ENCODE assay signal across 1 cellular context in the genomic region with DNA sequence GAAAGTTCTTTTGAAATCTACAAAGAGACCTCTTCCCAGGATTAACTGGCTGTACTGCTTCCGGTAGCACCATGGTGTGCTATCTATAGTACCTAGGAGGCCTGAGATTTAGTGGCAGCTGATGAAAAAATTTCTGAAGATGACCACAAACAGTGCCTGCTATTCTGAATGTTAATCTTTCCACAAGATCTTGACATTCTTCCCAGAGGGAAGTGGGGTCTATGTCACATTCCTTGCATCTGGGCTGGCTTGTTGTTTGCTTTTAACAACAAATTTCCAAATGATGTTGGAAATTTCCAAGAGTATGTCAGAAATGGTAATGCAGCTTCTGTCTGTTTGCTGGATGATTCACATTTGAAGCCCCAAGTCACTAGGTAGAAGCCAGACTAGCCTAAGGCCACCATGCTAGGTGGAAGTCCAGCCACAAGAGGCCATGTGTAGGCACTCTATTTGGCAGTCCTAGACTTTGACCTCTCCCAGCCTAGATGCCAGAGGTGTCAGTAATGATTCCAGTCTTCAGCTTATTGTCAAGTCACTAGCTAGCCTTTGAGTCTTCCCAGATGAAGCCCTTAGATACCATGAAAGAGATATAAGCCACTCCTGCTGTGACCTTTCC.
TF ChIP-seq lines count a peak whose summit lies in the region.

No MANE protein-coding gene starts in this region.

TF ChIP-seq in K562, 482 proteins besides CTCF, POLR2A, EP300 and RAD21:
- TF ChIP-seq, protein P1, sequence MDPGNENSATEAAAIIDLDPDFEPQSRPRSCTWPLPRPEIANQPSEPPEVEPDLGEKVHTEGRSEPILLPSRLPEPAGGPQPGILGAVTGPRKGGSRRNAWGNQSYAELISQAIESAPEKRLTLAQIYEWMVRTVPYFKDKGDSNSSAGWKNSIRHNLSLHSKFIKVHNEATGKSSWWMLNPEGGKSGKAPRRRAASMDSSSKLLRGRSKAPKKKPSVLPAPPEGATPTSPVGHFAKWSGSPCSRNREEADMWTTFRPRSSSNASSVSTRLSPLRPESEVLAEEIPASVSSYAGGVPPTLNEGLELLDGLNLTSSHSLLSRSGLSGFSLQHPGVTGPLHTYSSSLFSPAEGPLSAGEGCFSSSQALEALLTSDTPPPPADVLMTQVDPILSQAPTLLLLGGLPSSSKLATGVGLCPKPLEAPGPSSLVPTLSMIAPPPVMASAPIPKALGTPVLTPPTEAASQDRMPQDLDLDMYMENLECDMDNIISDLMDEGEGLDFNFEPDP (CRISPR knock-in tag; IDR thresholded peaks at IDR 0.05): no peak
- no peak for TF ChIP-seq MAFG (tag; conservative IDR thresholded peaks at IDR 0.05)
- TF ChIP-seq LARP7 (IDR thresholded peaks at IDR 0.05): no peak
- TF ChIP-seq, protein P2, sequence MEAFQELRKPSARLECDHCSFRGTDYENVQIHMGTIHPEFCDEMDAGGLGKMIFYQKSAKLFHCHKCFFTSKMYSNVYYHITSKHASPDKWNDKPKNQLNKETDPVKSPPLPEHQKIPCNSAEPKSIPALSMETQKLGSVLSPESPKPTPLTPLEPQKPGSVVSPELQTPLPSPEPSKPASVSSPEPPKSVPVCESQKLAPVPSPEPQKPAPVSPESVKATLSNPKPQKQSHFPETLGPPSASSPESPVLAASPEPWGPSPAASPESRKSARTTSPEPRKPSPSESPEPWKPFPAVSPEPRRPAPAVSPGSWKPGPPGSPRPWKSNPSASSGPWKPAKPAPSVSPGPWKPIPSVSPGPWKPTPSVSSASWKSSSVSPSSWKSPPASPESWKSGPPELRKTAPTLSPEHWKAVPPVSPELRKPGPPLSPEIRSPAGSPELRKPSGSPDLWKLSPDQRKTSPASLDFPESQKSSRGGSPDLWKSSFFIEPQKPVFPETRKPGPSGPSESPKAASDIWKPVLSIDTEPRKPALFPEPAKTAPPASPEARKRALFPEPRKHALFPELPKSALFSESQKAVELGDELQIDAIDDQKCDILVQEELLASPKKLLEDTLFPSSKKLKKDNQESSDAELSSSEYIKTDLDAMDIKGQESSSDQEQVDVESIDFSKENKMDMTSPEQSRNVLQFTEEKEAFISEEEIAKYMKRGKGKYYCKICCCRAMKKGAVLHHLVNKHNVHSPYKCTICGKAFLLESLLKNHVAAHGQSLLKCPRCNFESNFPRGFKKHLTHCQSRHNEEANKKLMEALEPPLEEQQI (IDR thresholded peaks at IDR 0.05): no peak
- TF ChIP-seq SLC30A9 (CRISPR knock-in tag; IDR thresholded peaks at IDR 0.05): no peak
- TF ChIP-seq ZNF133 (CRISPR knock-in tag; IDR thresholded peaks at IDR 0.05): no peak
- TF ChIP-seq CAMTA2 (CRISPR knock-in tag; conservative IDR thresholded peaks at IDR 0.05): no peak
- no peak for TF ChIP-seq KDM4B (IDR thresholded peaks at IDR 0.05; ENCODE audit: borderline replicate concordance in 2 of 2, low read depth in 1 of 2)
- TF ChIP-seq, protein P3, sequence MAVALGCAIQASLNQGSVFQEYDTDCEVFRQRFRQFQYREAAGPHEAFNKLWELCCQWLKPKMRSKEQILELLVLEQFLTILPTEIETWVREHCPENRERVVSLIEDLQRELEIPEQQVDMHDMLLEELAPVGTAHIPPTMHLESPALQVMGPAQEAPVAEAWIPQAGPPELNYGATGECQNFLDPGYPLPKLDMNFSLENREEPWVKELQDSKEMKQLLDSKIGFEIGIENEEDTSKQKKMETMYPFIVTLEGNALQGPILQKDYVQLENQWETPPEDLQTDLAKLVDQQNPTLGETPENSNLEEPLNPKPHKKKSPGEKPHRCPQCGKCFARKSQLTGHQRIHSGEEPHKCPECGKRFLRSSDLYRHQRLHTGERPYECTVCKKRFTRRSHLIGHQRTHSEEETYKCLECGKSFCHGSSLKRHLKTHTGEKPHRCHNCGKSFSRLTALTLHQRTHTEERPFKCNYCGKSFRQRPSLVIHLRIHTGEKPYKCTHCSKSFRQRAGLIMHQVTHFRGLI (CRISPR knock-in tag; IDR thresholded peaks at IDR 0.05): no peak
